22 cellular contexts compared by ENCODE assay signal in genomic region chr20:35199696-35200095, GRCh38. TPM values are rescaled to one million over a fixed set of nuclear protein-coding genes. Genes with fewer than 3 reads are reported as not detected.
DNase-seq lines count a peak whose midpoint lies in the region; TF ChIP-seq lines count a peak whose summit lies in the region.
"Had no signal": no experiment of that assay in that cellular context is flagged by ENCODE, and none has a peak within 500 bp of the region (broad histone marks: within the 10 kb centered on the region; RNA-seq: fewer than 3 reads in every experiment).

No MANE protein-coding gene starts in this region.

- no peak for TF ChIP-seq CTCF in HFFc6 (IDR thresholded peaks at IDR 0.05)
- no peak for TF ChIP-seq CTCF in VCaP (conservative IDR thresholded peaks at IDR 0.05)

- H3K27ac ChIP-seq in VCaP: peak overlapping the region; percentile 9; the same call in 1 of the 2 replicates
- H3K27ac ChIP-seq: spleen, upper lobe of right lung had no signal

- peaks cover 11% of the 10 kb centered on the region for H3K4me1 ChIP-seq in skeletal muscle satellite cell (ENCODE audit: control insufficient read depth, insufficient read depth, low read length)
- H3K4me1 ChIP-seq: BE2C, spleen, upper lobe of right lung had no signal

- H3K36me3 Mint-ChIP-seq in HFFc6 (ENCODE audit: low read depth): peaks cover 23% of the 10 kb centered on the region

- H3K9me3 ChIP-seq in skeletal muscle satellite cell (replicated peaks; ENCODE audit: low read length): peaks cover 15% of the 10 kb centered on the region
- H3K9me3 ChIP-seq: BE2C, upper lobe of right lung had no signal

- H3K9ac ChIP-seq in skeletal muscle satellite cell (ENCODE audit: low read depth, low read length): peak overlapping the region; percentile 36

- peak; percentile 58 for DNase-seq in HFFc6
- DNase-seq in fibroblast of peridontal ligament (ENCODE audit: extremely low read depth): peak; percentile 47
- DNase-seq in NK-92 treated with Interleukin-12 subunit alpha and Interleukin-12 subunit beta, amount 100 ng/mL, for 24 hours (lab: John Stamatoyannopoulos, UW): no peak
- DNase-seq in SHP77 treated with DMSO at 0.1 percent for 48 hours (lab: John Stamatoyannopoulos, UW): no peak
- no peak for DNase-seq in NCI-H1105 treated with DMSO at 0.1 percent for 48 hours (lab: John Stamatoyannopoulos, UW)
- no peak for DNase-seq in retina
- DNase-seq: activated CD4-positive, CD25-positive, alpha-beta regulatory T cell; activated CD8-positive, alpha-beta T cell treated with anti-CD3 and anti-CD28 coated beads for 36 hours; activated naive CD4-positive, alpha-beta T cell treated with anti-CD3 and anti-CD28 coated beads, Interleukin-2, amount 10 ng/mL, durations not matched to agents 7 days and 5 days; activated T-cell treated with anti-CD3 and anti-CD28 coated beads, Interleukin-2, amount 50 U/mL, for 1 hour; BE2C; Calu3; endodermal cell; midbrain; NCI-H1092 treated with DMSO at 0.1 percent for 48 hours; NCI-H526; spleen; stimulated activated CD4-positive, alpha-beta T cell treated with anti-CD3 and anti-CD28 coated beads, Interleukin-4, amount 100 ng/mL, for 4 hours; upper lobe of right lung had no signal

- H3K4me3 ChIP-seq in skeletal muscle satellite cell (ENCODE audit: low read length): peak overlapping the region; percentile 58
- H3K4me3 ChIP-seq: spleen, upper lobe of right lung had no signal

- peaks cover 1% of the 10 kb centered on the region; the same call in 1 of the 2 replicates for H3K27me3 Mint-ChIP-seq in HFFc6 (ENCODE audit: insufficient read depth)
- H3K27me3 Mint-ChIP-seq: activated CD8-positive, alpha-beta T cell treated with anti-CD3 and anti-CD28 coated beads for 36 hours; activated naive CD4-positive, alpha-beta T cell treated with anti-CD3 and anti-CD28 coated beads, Interleukin-2, amount 10 ng/mL, durations not matched to agents 7 days and 5 days had no signal

- H3K9me3 Mint-ChIP-seq in HFFc6: peaks cover 46% of the 10 kb centered on the region

- H3K4me2 ChIP-seq in skeletal muscle satellite cell (ENCODE audit: low read length): peak overlapping the region; percentile 54

- H3K27ac Mint-ChIP-seq in HFFc6: peak overlapping the region; percentile 72
- H3K27ac Mint-ChIP-seq: activated CD8-positive, alpha-beta T cell treated with anti-CD3 and anti-CD28 coated beads for 36 hours; activated naive CD4-positive, alpha-beta T cell treated with anti-CD3 and anti-CD28 coated beads, Interleukin-2, amount 10 ng/mL, durations not matched to agents 7 days and 5 days; endodermal cell had no signal

- H3K4me3 Mint-ChIP-seq in HFFc6: peak overlapping the region; percentile 57
- H3K4me3 Mint-ChIP-seq: activated CD8-positive, alpha-beta T cell treated with anti-CD3 and anti-CD28 coated beads for 36 hours; activated naive CD4-positive, alpha-beta T cell treated with anti-CD3 and anti-CD28 coated beads, Interleukin-2, amount 10 ng/mL, durations not matched to agents 7 days and 5 days; endodermal cell had no signal

- no peaks in the 10 kb centered on the region for H3K27me3 ChIP-seq in skeletal muscle satellite cell (ENCODE audit: control insufficient read depth, insufficient read depth, low read length)
- H3K27me3 ChIP-seq: BE2C, spleen, upper lobe of right lung had no signal

- no peaks in the 10 kb centered on the region for H3K36me3 ChIP-seq in skeletal muscle satellite cell (ENCODE audit: insufficient read depth, low read length)
- H3K36me3 ChIP-seq: BE2C, upper lobe of right lung had no signal

- H3K4me1 Mint-ChIP-seq in HFFc6 (ENCODE audit: low read depth): peaks cover 22% of the 10 kb centered on the region
- H3K4me1 Mint-ChIP-seq: activated naive CD4-positive, alpha-beta T cell treated with anti-CD3 and anti-CD28 coated beads, Interleukin-2, amount 10 ng/mL, durations not matched to agents 7 days and 5 days; endodermal cell had no signal

RNA-seq across cellular contexts. Expression of gene MMP24, which starts 26.8 kb away (rescaled TPM):
- 1 to 10 TPM in 1 of 6 experiments, under 1 TPM in 5; 0.48 to 1.2 (median 0.65) TPM for total RNA-seq in HFFc6 (2021; fragmentation: NEBNext Ultra II Directional; extraction: Animal tissue kit (Norgen Biotek cat#: 25700))
- 0.22 and 0.25 TPM in 2 replicates for total RNA-seq in skeletal muscle satellite cell (2012; rRNA removed)
- total RNA-seq: activated CD8-positive, alpha-beta T cell treated with anti-CD3 and anti-CD28 coated beads for 36 hours; T-helper 2 cell treated with Interferon-gamma antibody and Interleukin-4, amounts not matched to agents 100 ng/mL and 5 ng/mL, for 36 hours had no signal

RNA-seq across cellular contexts. Expression of gene PROCR, which starts 27.8 kb away (rescaled TPM):
- total RNA-seq in HFFc6 (2021; fragmentation: NEBNext Ultra II Directional; extraction: Animal tissue kit (Norgen Biotek cat#: 25700)): 10 to 100 TPM; 21.0 to 29.6 (median 23.4) TPM
- total RNA-seq in skeletal muscle satellite cell (2012; rRNA removed): 176 and 205 TPM in 2 replicates

RNA-seq across cellular contexts. Expression of gene EDEM2, which starts 52.6 kb away (rescaled TPM):
- total RNA-seq in HFFc6 (2021; fragmentation: NEBNext Ultra II Directional; extraction: Animal tissue kit (Norgen Biotek cat#: 25700)): 10 to 100 TPM; 29.5 to 33.3 (median 32.0) TPM
- 28.8 and 35.5 TPM in 2 replicates for total RNA-seq in skeletal muscle satellite cell (2012; rRNA removed)

Comparison
In these comparisons a context has a peak if more than half of its experiments do, and no peak if none do; other contexts are left out.
1. DNase-seq: peak in HFFc6 (single experiment) and fibroblast of peridontal ligament (single experiment); none in NK-92 treated with Interleukin-12 subunit alpha and Interleukin-12 subunit beta, amount 100 ng/mL, for 24 hours (single experiment), SHP77 treated with DMSO at 0.1 percent for 48 hours (single experiment), NCI-H1105 treated with DMSO at 0.1 percent for 48 hours (single experiment) and retina (single experiment).